16 cellular contexts compared by ENCODE assay signal in the genomic region with DNA sequence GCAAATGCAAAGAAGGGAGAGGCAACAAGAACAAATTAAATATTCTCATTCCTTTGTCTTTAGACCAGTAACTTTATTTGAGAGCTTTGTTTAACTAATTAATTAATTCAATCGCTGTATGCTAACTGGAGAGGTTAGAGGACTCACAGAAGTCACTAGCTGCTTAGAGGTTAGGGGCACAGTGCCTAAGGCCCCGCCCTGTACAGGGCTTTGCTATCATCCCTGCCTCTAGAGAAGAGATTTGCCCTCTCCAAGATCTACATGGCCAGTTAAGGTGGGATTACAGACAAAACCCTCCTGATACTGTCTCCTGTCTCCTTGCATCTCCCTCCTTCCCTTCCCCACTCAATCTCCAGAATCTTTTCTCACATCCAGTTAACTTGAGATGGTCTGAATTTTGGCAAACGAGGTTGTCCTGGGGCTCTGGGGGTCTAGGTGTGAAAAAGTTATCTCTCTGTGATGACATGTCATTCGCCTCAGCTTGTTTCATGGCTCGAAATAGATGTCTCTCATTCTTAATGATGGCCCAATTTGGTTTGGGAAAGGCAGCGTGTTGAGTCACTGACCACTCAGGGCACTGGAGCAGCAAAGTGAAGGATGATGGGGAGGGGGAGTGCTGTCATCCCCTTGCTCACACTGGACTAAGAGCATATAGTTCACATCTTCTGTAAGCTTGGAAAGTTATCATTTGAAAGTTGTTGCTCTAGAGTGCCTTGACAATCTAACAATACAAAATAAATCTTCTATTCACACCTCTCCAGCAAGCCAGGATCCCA.
DNase-seq lines count a peak whose midpoint lies in the region; ATAC-seq lines count a peak whose summit lies in the region.
"Had no signal": no experiment of that assay in that cellular context is flagged by ENCODE, and none has a peak within 500 bp of the region (broad histone marks: within the 10 kb centered on the region; RNA-seq: fewer than 3 reads in every experiment).

No MANE protein-coding gene starts in this region.

- H3K27ac ChIP-seq in caudate nucleus (ENCODE audit: low read depth, low read length) (peak overlapping the region; percentile 87), mesendoderm (ENCODE audit: low read depth, low read length) (no peak overlapping the region)
- H3K27ac ChIP-seq in effector memory CD4-positive, alpha-beta T cell (ENCODE audit: insufficient read depth, low read length, poor library complexity, severe bottlenecking) = no peak overlapping the region
- H3K27ac ChIP-seq: 22Rv1, HL-60 had no signal

- no peak overlapping the region for H3K23ac ChIP-seq in mesendoderm (ENCODE audit: low read length)

- no peak overlapping the region for H2BK15ac ChIP-seq in mesendoderm (replicated peaks; ENCODE audit: low read depth)

- no peaks in the 10 kb centered on the region for H3K36me3 ChIP-seq in mesendoderm (ENCODE audit: control insufficient read depth, insufficient read depth, low read length)
- no peaks in the 10 kb centered on the region for H3K36me3 ChIP-seq in effector memory CD4-positive, alpha-beta T cell (ENCODE audit: control insufficient read depth, insufficient read depth, low read length)

- no peak overlapping the region for H3K4ac ChIP-seq in mesendoderm (ENCODE audit: low read depth, low read length)

- H4K5ac ChIP-seq in mesendoderm (ENCODE audit: low read length) = no peak overlapping the region

- no peak overlapping the region for H3K4me2 ChIP-seq in mesendoderm (ENCODE audit: low read length)

- H4K8ac ChIP-seq in mesendoderm (ENCODE audit: low read depth, low read length) = no peak overlapping the region

- no peak overlapping the region for H3K9ac ChIP-seq in mesendoderm (ENCODE audit: low read length)

- no peak for ATAC-seq in HG03457 (IDR thresholded peaks at IDR 0.05; ENCODE audit: unreplicated experiment)
- ATAC-seq: CD8-positive, alpha-beta T cell had no signal

- H3K79me1 ChIP-seq in mesendoderm (ENCODE audit: low read length) = no peaks in the 10 kb centered on the region

- no peaks in the 10 kb centered on the region for H3K9me3 ChIP-seq in effector memory CD4-positive, alpha-beta T cell (ENCODE audit: control insufficient read depth, low read length)

- no peaks in the 10 kb centered on the region for H3K79me2 ChIP-seq in mesendoderm (ENCODE audit: control insufficient read depth, insufficient read depth, low read length)

- no peak overlapping the region for H3K18ac ChIP-seq in mesendoderm (ENCODE audit: low read length)

- H3K27me3 ChIP-seq in mesendoderm (ENCODE audit: insufficient read depth, low read length, poor library complexity) = no peaks in the 10 kb centered on the region
- H3K27me3 ChIP-seq in effector memory CD4-positive, alpha-beta T cell (replicated peaks; ENCODE audit: control insufficient read depth, insufficient read depth, low read length, poor library complexity, severe bottlenecking) = no peaks in the 10 kb centered on the region

- no peak overlapping the region for H2BK120ac ChIP-seq in mesendoderm (ENCODE audit: low read depth, low read length)

- H3K4me3 ChIP-seq in mesendoderm (ENCODE audit: low read length) = no peak overlapping the region
- no peak overlapping the region for H3K4me3 ChIP-seq in effector memory CD4-positive, alpha-beta T cell (ENCODE audit: insufficient read depth, low read depth, low read length, poor library complexity, severe bottlenecking)

- peaks cover 4% of the 10 kb centered on the region for H3K4me1 ChIP-seq in mesendoderm (ENCODE audit: control insufficient read depth, low read depth, low read length)
- no peaks in the 10 kb centered on the region for H3K4me1 ChIP-seq in effector memory CD4-positive, alpha-beta T cell (ENCODE audit: control insufficient read depth, insufficient read depth, low read length, poor library complexity, severe bottlenecking)

- DNase-seq in NCI-H82 (lab: John Stamatoyannopoulos, UW) (peak; percentile 8), NCI-H82 treated with DMSO at 0.1 percent for 48 hours (lab: John Stamatoyannopoulos, UW; ENCODE audit: unreplicated experiment) (no peak), caudate nucleus (lab: John Stamatoyannopoulos, UW) (no peak), mesendoderm (peak; percentile 30)
- DNase-seq in stimulated activated CD4-positive, alpha-beta T cell treated with anti-CD3 and anti-CD28 coated beads, Interleukin-1b, Interleukin-23, amount 100 ng/mL, for 48 hours = no peak
- DNase-seq in effector memory CD4-positive, alpha-beta T cell = no peak
- DNase-seq: CD8-positive, alpha-beta T cell; COR-L47; DMS153; DMS79 treated with DMSO at 0.1 percent for 48 hours; GDM1; GOT3; H9 had no signal

- H2BK5ac ChIP-seq in mesendoderm (ENCODE audit: low read length) = no peak overlapping the region

- WGBS in mesendoderm (ENCODE audit: extremely low coverage, insufficient coverage, low lambda C conversion rate) = no CpG with 5 or more reads among the region's 6 CpGs

- H2AK5ac ChIP-seq in mesendoderm (ENCODE audit: low read length) = no peak overlapping the region

- H3K56ac ChIP-seq in mesendoderm (ENCODE audit: low read length) = no peak overlapping the region

Comparison
In these comparisons a context has a peak if more than half of its experiments do, and no peak if none do; other contexts are left out.
1. DNase-seq: peak in NCI-H82 (single experiment) and mesendoderm (single experiment); none in NCI-H82 treated with DMSO at 0.1 percent for 48 hours (single experiment), caudate nucleus (0 of 61), stimulated activated CD4-positive, alpha-beta T cell treated with anti-CD3 and anti-CD28 coated beads, Interleukin-1b, Interleukin-23, amount 100 ng/mL, for 48 hours (single experiment) and effector memory CD4-positive, alpha-beta T cell (0 of 3).